In genomic region chr7:76302299-76303056, GRCh38 we compare ENCODE assay signal across 8 cellular contexts. TPM values are rescaled to one million over a fixed set of nuclear protein-coding genes. Genes with fewer than 3 reads are reported as not detected.
DNase-seq lines count a peak whose midpoint lies in the region; ATAC-seq and TF ChIP-seq lines count a peak whose summit lies in the region.

HSPB1 (plus strand) TSS chr7:76302673; CDS start chr7:76302713, 40 bp downstream.

- H3K27ac Mint-ChIP-seq in nephron: peak within 1 kb of the TSS; percentile 95 to 99 (median 98)

- H3K36me3 Mint-ChIP-seq in nephron (ENCODE audit: low read depth): peaks cover 3% of the 10 kb centered on the region

- intact Hi-C loops in thyroid gland (cut with DNase I): no loop called here

- WGBS in thyroid gland, 2 donors: 0 to 3% methylated on average over 18 to 29 of the region's 65 CpGs

- no peaks in the 10 kb centered on the region for H3K27me3 Mint-ChIP-seq in nephron (ENCODE audit: low read depth)

- peak within 1 kb of the TSS; percentile 93 to 99 for H3K4me3 ChIP-seq in foreskin fibroblast (ENCODE audit: low read depth in 1 of 2, low read length in 2 of 2)
- peak within 1 kb of the TSS; percentile 64 to 99 (median 88) for H3K4me3 ChIP-seq in thyroid gland (replicated peaks in 1 of 3)

- DNase-seq in COLO829 (ENCODE audit: low spot score) (peak; percentile 91), LHCN-M2 (ENCODE audit: low read depth) (peak; percentile 93), SHP77 treated with DMSO at 0.1 percent for 48 hours (lab: John Stamatoyannopoulos, UW) (peak; percentile 89), foreskin fibroblast (peak; percentile 89 to 96), thyroid gland (peak; percentile 99 to 100)
- peak in 3 of 4 experiments; percentile 12 to 49 (median 32) for DNase-seq in activated naive CD4-positive, alpha-beta T cell (lab: John Stamatoyannopoulos, UW)

- H3K4me1 ChIP-seq in thyroid gland: peaks cover 47 to 69% of the 10 kb centered on the region in 2 donors

- peak; percentile 60 for ATAC-seq in GM21447 (IDR thresholded peaks at IDR 0.05; ENCODE audit: unreplicated experiment)

- H3K9me3 Mint-ChIP-seq in nephron: no peaks in the 10 kb centered on the region

- H3K4me1 Mint-ChIP-seq in nephron: peaks cover 29% of the 10 kb centered on the region

- no peak for TF ChIP-seq CTCF in foreskin fibroblast (IDR thresholded peaks at IDR 0.05; ENCODE audit: low read depth, low read length)
- no peak for TF ChIP-seq CTCF in nephron (IDR thresholded peaks at IDR 0.05; ENCODE audit: unreplicated experiment in 3 of 3)
- no peak for TF ChIP-seq CTCF in thyroid gland (IDR thresholded peaks at IDR 0.05)

- peak within 1 kb of the TSS; percentile 92 to 97 (median 96) for H3K4me3 Mint-ChIP-seq in nephron

- peak within 1 kb of the TSS; percentile 100 for H3K27ac ChIP-seq in thyroid gland

- H3K27me3 ChIP-seq in thyroid gland: no peaks in the 10 kb centered on the region

- peak; percentile 95 to 99 for TF ChIP-seq POLR2A in thyroid gland (IDR thresholded peaks at IDR 0.05)

- peaks cover 0 to 5% of the 10 kb centered on the region in 2 donors for H3K36me3 ChIP-seq in thyroid gland

- H3K9me3 ChIP-seq in thyroid gland: no peaks in the 10 kb centered on the region

RNA-seq across cellular contexts. Expression of gene HSPB1, which starts in this region (rescaled TPM):
- total RNA-seq in LHCN-M2 (2014; rRNA removed): 189 and 208 TPM in 2 replicates
- polyA plus RNA-seq in LHCN-M2 (2012): 1,772 TPM
- total RNA-seq in thyroid gland: 100 to 1,000 TPM; 388 to 879 (median 551) TPM

Comparison
In these comparisons a context has a peak if more than half of its experiments do, and no peak if none do; other contexts are left out.
1. Peak in every context shown above with its lines: DNase-seq, ATAC-seq, H3K4me3 ChIP-seq and H3K27ac ChIP-seq.
2. DNase-seq: peak in every context shown above with its lines; median percentile 100 in thyroid gland; 93 in LHCN-M2; 92 in foreskin fibroblast; 91 in COLO829; 89 in SHP77 treated with DMSO at 0.1 percent for 48 hours; 32 in activated naive CD4-positive, alpha-beta T cell.